ENCODE assay signal across 8 cellular contexts in the genomic region with DNA sequence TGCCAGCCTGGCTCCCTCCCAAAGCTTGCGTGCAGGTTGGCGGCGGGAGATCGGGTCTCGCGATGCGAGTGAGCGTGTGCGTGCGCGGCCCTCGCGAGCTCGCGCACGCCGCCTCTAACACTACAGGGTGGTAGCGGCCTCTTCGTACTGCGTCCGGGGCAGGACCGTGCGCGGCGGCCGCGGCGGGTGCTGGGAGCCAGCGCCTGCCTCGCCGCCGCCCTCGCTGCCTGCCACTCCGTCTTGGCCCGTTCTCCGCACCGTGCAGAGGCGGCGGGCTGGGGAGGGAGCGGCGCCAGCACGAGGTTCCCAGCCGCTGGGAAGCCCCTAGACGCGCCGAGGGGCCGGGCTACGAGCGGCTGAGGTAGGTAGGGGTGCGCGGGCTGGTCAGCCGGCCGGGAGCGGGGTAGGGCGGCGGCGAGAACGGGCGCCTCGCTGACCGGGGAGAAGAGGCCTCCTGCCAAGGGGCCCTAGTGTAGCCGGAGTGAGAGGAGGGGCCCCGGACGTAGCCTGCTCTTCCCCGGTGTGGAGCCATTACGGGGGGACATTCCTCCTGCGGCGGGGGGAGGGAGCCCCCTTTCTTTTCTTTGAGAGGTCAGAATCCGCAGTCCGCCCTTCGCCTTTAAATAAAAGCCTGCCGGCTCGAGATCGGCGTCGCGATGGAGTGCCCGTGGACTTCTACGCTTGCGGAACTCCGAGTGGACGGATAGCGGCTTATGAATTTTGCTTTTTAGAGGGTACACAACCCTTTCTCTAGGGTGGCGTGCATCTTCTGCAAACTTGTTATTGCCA. TPM values are rescaled to one million over a fixed set of nuclear protein-coding genes. Genes with fewer than 3 reads are reported as not detected.
DNase-seq lines count a peak whose midpoint lies in the region; ATAC-seq, FAIRE-seq and TF ChIP-seq lines count a peak whose summit lies in the region.

Gene C5orf24, plus strand, starts transcription at position 117 of the 789 bp plus-strand sequence. CDS start 8,933 bp downstream, outside the sequence.

- H3K27ac Mint-ChIP-seq in activated naive CD8-positive, alpha-beta T cell treated with anti-CD3 and anti-CD28 coated beads, Interleukin-2, amount 50 U/mL, for 24 hours = peak within 1 kb of the TSS; percentile 95

- peak within 1 kb of the TSS; percentile 94 for H3K4me3 Mint-ChIP-seq in activated naive CD8-positive, alpha-beta T cell treated with anti-CD3 and anti-CD28 coated beads, Interleukin-2, amount 50 U/mL, for 24 hours

- 0 to 1% methylated on average over 71 to 84 of the region's 84 CpGs for WGBS in pancreas, 2 donors
- WGBS in thyroid gland, 2 donors = 0% methylated on average over 4 to 25 of the region's 84 CpGs

- H3K4me1 Mint-ChIP-seq in activated naive CD8-positive, alpha-beta T cell treated with anti-CD3 and anti-CD28 coated beads, Interleukin-2, amount 50 U/mL, for 24 hours = peaks cover 40% of the 10 kb centered on the region

- H3K9me3 Mint-ChIP-seq in activated naive CD8-positive, alpha-beta T cell treated with anti-CD3 and anti-CD28 coated beads, Interleukin-2, amount 50 U/mL, for 24 hours = no peaks in the 10 kb centered on the region

- H3K27ac ChIP-seq in pancreas = peak within 1 kb of the TSS; percentile 81 to 93 (median 90)
- peak within 1 kb of the TSS; percentile 85 to 90 (median 88) for H3K27ac ChIP-seq in thyroid gland

- H3K4me1 ChIP-seq in pancreas (peaks cover 0 to 18% (median 9%) of the 10 kb centered on the region in 3 donors), thyroid gland (peaks cover 11 to 22% of the 10 kb centered on the region in 2 donors)

- FAIRE-seq in pancreas (lab: Jason Lieb, UNC) = no peak

- H3K27me3 ChIP-seq in pancreas (no peaks in the 10 kb centered on the region), thyroid gland (no peaks in the 10 kb centered on the region)

- peaks cover 22% of the 10 kb centered on the region for H3K36me3 Mint-ChIP-seq in activated naive CD8-positive, alpha-beta T cell treated with anti-CD3 and anti-CD28 coated beads, Interleukin-2, amount 50 U/mL, for 24 hours (ENCODE audit: low read depth)

- DNase-seq in GM12865 (ENCODE audit: low read depth) (peak; percentile 98), NCI-H1105 treated with DMSO at 0.1 percent for 48 hours (lab: John Stamatoyannopoulos, UW) (peak; percentile 84), SW480 (ENCODE audit: low spot score) (peak; percentile 98), Right ventricle myocardium superior (peak; percentile 97), pancreas (peak; percentile 93 to 99 (median 96)), thyroid gland (peak; percentile 96 to 97)
- peak; percentile 92 for DNase-seq in activated naive CD8-positive, alpha-beta T cell treated with anti-CD3 and anti-CD28 coated beads, Interleukin-2, amount 50 U/mL, for 24 hours

- TF ChIP-seq CTCF in GM12865 (IDR thresholded peaks at IDR 0.05; ENCODE audit: insufficient read depth, low read depth, low read length, missing control alignments) (no peak), pancreas (IDR thresholded peaks at IDR 0.05) (no peak), thyroid gland (IDR thresholded peaks at IDR 0.05) (no peak)

- ATAC-seq in HG02642 (IDR thresholded peaks at IDR 0.05; ENCODE audit: poor library complexity, unreplicated experiment) (peak; percentile 96), Right ventricle myocardium superior (ENCODE audit: poor library complexity) (peak; percentile 99), pancreas (peak; percentile 96 to 99 (median 98))
- ATAC-seq in activated naive CD8-positive, alpha-beta T cell treated with anti-CD3 and anti-CD28 coated beads, Interleukin-2, amount 50 U/mL, for 24 hours = peak; percentile 96

- peak; percentile 62 to 99 for TF ChIP-seq POLR2A in thyroid gland (IDR thresholded peaks at IDR 0.05)

- no peaks in the 10 kb centered on the region for H3K9me3 ChIP-seq in pancreas
- no peaks in the 10 kb centered on the region for H3K9me3 ChIP-seq in thyroid gland

- intact Hi-C loops in Right ventricle myocardium superior (cut with DNase I) (no loop called here), pancreas (cut with DNase I) (no loop called here), thyroid gland (cut with DNase I) (loop anchor here (10.0 kb wide), 1 partner anchor 59 kb away; the partner anchor contains the start of gene PCBD2)

- peak within 1 kb of the TSS; percentile 78 for H3K4me3 ChIP-seq in GM12865 (ENCODE audit: low read depth, low read length)
- peak within 1 kb of the TSS; percentile 66 to 90 (median 82) for H3K4me3 ChIP-seq in pancreas
- H3K4me3 ChIP-seq in thyroid gland (replicated peaks in 1 of 3) = peak within 1 kb of the TSS; percentile 2 to 82 (median 58)

- H3K36me3 ChIP-seq in pancreas = no peaks in the 10 kb centered on the region
- no peaks in the 10 kb centered on the region for H3K36me3 ChIP-seq in thyroid gland

- no peaks in the 10 kb centered on the region for H3K27me3 Mint-ChIP-seq in activated naive CD8-positive, alpha-beta T cell treated with anti-CD3 and anti-CD28 coated beads, Interleukin-2, amount 50 U/mL, for 24 hours

RNA-seq across cellular contexts. Expression of gene C5orf24, which starts in this region (rescaled TPM):
- total RNA-seq in Right ventricle myocardium superior (21.9 TPM), pancreas (10 to 100 TPM in 5 of 6 donors, 1 to 10 TPM in 1; 7.7 to 17.2 (median 13.8) TPM), thyroid gland (10 to 100 TPM; 52.5 to 66.6 (median 61.0) TPM)
- 10 to 100 TPM in 1 of 2 donors, 1 to 10 TPM in 1; 6.0 to 15.9 TPM for polyA plus RNA-seq in pancreas

Comparison
In these comparisons a context has a peak if more than half of its experiments do, and no peak if none do; other contexts are left out.
1. Peak in every context shown above with its lines: DNase-seq, ATAC-seq, H3K4me3 ChIP-seq and H3K27ac ChIP-seq.